8 cellular contexts compared by ENCODE assay signal in genomic region chr11:128172046-128172878, GRCh38.
DNase-seq lines count a peak whose midpoint lies in the region; ATAC-seq and TF ChIP-seq lines count a peak whose summit lies in the region.

No MANE protein-coding gene starts in this region.

- ATAC-seq in HG03354 (IDR thresholded peaks at IDR 0.05; ENCODE audit: poor library complexity, severe bottlenecking, unreplicated experiment) (peak; percentile 91), lung (ENCODE audit: insufficient read depth, low FRiP score) (no peak), GM21381 (IDR thresholded peaks at IDR 0.05; ENCODE audit: unreplicated experiment) (no peak)

- DNase-seq in NCI-H748 treated with DMSO at 0.1 percent for 48 hours (lab: John Stamatoyannopoulos, UW) (peak; percentile 28), ecto neural progenitor cell (ENCODE audit: low spot score) (peak; percentile 80), lung (ENCODE audit: low spot score) (peak; percentile 83)
- peak; percentile 86 to 93 for DNase-seq in activated CD4-positive, alpha-beta T cell treated with anti-CD3 and anti-CD28 coated beads, Interleukin-2, amount 50 U/mL, for 4 hours
- peak; percentile 90 for DNase-seq in stimulated activated CD8-positive, alpha-beta memory T cell treated with anti-CD3 and anti-CD28 coated beads, Interleukin-15, amount 100 ng/mL, for 1 hour (ENCODE audit: low read depth)

- no peak overlapping the region for H3K4me3 ChIP-seq in lung

- WGBS in lung, 2 donors: 42 to 49% methylated on average over 4 of the region's 4 CpGs

- H3K36me3 ChIP-seq in lung (ENCODE audit: control insufficient read depth in 2 of 2, insufficient read depth in 2 of 2, low read length in 2 of 2): no peaks in the 10 kb centered on the region

- no peaks in the 10 kb centered on the region for H3K9me3 ChIP-seq in lung (ENCODE audit: control insufficient read depth in 2 of 2, insufficient read depth in 1 of 2, low read length in 1 of 2)

- H3K27me3 ChIP-seq in lung (ENCODE audit: control insufficient read depth, insufficient read depth): no peaks in the 10 kb centered on the region

- TF ChIP-seq CTCF in GM12872 (IDR thresholded peaks at IDR 0.05; ENCODE audit: insufficient read depth, low read depth, low read length): peak; percentile 68
- TF ChIP-seq CTCF in lung (IDR thresholded peaks at IDR 0.05; ENCODE audit: control extremely low read depth, extremely low read depth): peak; percentile 83

- no peaks in the 10 kb centered on the region for H3K4me1 ChIP-seq in lung (ENCODE audit: control insufficient read depth in 2 of 2, insufficient read depth in 2 of 2, low read length in 2 of 2)

- no peak overlapping the region for H3K27ac ChIP-seq in lung (ENCODE audit: low read depth in 1 of 2, low read length in 1 of 2)

Comparison
In these comparisons a context has a peak if more than half of its experiments do, and no peak if none do; other contexts are left out.
1. DNase-seq: peak in every context shown above with its lines; median percentile 90 in stimulated activated CD8-positive, alpha-beta memory T cell treated with anti-CD3 and anti-CD28 coated beads, Interleukin-15, amount 100 ng/mL, for 1 hour; 90 in activated CD4-positive, alpha-beta T cell treated with anti-CD3 and anti-CD28 coated beads, Interleukin-2, amount 50 U/mL, for 4 hours; 83 in lung; 80 in ecto neural progenitor cell; 28 in NCI-H748 treated with DMSO at 0.1 percent for 48 hours.